Comparison of ENCODE assay signal across 1 cellular context in genomic region chr2:226403360-226403759, GRCh38.
TF ChIP-seq lines count a peak whose summit lies in the region.

No MANE protein-coding gene starts in this region.

TF ChIP-seq in A549, 52 proteins besides CTCF, POLR2A, EP300 and RAD21 (continued from another document):
- TF ChIP-seq ATOH8 (CRISPR knock-in tag; IDR thresholded peaks at IDR 0.05; ENCODE audit: low read depth) (no peak), POLR2AphosphoS2 (conservative IDR thresholded peaks at IDR 0.05; ENCODE audit: low read length) (no peak), REST (IDR thresholded peaks at IDR 0.05) (no peak), MAFK (IDR thresholded peaks at IDR 0.05; ENCODE audit: partially characterized antibody) (peak; percentile 47), USF2 (IDR thresholded peaks at IDR 0.05) (no peak), ESRRA (IDR thresholded peaks at IDR 0.05; ENCODE audit: borderline replicate concordance, low read length) (no peak), HDAC2 (IDR thresholded peaks at IDR 0.05) (no peak), EHF (CRISPR knock-in tag; IDR thresholded peaks at IDR 0.05) (no peak), HES2 (IDR thresholded peaks at IDR 0.05) (peak; percentile 89), TP53 (CRISPR knock-in tag; IDR thresholded peaks at IDR 0.05) (no peak), FOSL2 (IDR thresholded peaks at IDR 0.05) (peak; percentile 76), FOSL2 (CRISPR knock-in tag; IDR thresholded peaks at IDR 0.05) (peak; percentile 92), EHMT2 (IDR thresholded peaks at IDR 0.05; ENCODE audit: low read depth) (no peak), NR3C1 (IDR thresholded peaks at IDR 0.05) (no peak), ZFP36 (IDR thresholded peaks at IDR 0.05; ENCODE audit: borderline replicate concordance, partially characterized antibody) (no peak), HOXA7 (CRISPR knock-in tag; IDR thresholded peaks at IDR 0.05) (no peak), GATA3 (IDR thresholded peaks at IDR 0.05; ENCODE audit: borderline replicate concordance) (peak; percentile 100), ELK1 (IDR thresholded peaks at IDR 0.05; ENCODE audit: low read depth, low read length) (no peak), BCL3 (IDR thresholded peaks at IDR 0.05) (peak; percentile 98), CEBPB (IDR thresholded peaks at IDR 0.05) (peak; percentile 94 to 96), KDM1A (IDR thresholded peaks at IDR 0.05; ENCODE audit: low read depth) (no peak), RARB (CRISPR knock-in tag; IDR thresholded peaks at IDR 0.05) (peak; percentile 90), CBX8 (IDR thresholded peaks at IDR 0.05) (no peak), RCOR1 (IDR thresholded peaks at IDR 0.05; ENCODE audit: low read depth, low read length) (no peak), FOSB (CRISPR knock-in tag; IDR thresholded peaks at IDR 0.05) (no peak), ZSCAN20 (CRISPR knock-in tag; IDR thresholded peaks at IDR 0.05) (no peak), HOXB5 (CRISPR knock-in tag; IDR thresholded peaks at IDR 0.05) (peak; percentile 97), ZC3H11A (IDR thresholded peaks at IDR 0.05) (no peak), HEYL (CRISPR knock-in tag; IDR thresholded peaks at IDR 0.05) (no peak), MYC (IDR thresholded peaks at IDR 0.05; ENCODE audit: borderline replicate concordance, low read length) (no peak), CHD2 (IDR thresholded peaks at IDR 0.05; ENCODE audit: low read length, partially characterized antibody) (no peak), FOXS1 (CRISPR knock-in tag; IDR thresholded peaks at IDR 0.05) (no peak), BHLHE40 (IDR thresholded peaks at IDR 0.05; ENCODE audit: low read depth, low read length) (no peak), MAZ (IDR thresholded peaks at IDR 0.05; ENCODE audit: borderline replicate concordance, low read depth, low read length) (no peak), KDM5A (IDR thresholded peaks at IDR 0.05) (no peak), PBX3 (IDR thresholded peaks at IDR 0.05) (peak; percentile 59), RFX5 (IDR thresholded peaks at IDR 0.05) (no peak), CBX2 (IDR thresholded peaks at IDR 0.05; ENCODE audit: borderline replicate concordance, low read depth) (no peak), NFE2L2 (conservative IDR thresholded peaks at IDR 0.05; ENCODE audit: low read length) (no peak), JUN (IDR thresholded peaks at IDR 0.05) (peak; percentile 94 to 97), PHF8 (IDR thresholded peaks at IDR 0.05; ENCODE audit: borderline replicate concordance, low read depth) (no peak), HMGXB4 (CRISPR knock-in tag; IDR thresholded peaks at IDR 0.05; ENCODE audit: borderline replicate concordance) (no peak), RNF2 (IDR thresholded peaks at IDR 0.05; ENCODE audit: borderline replicate concordance, low read depth) (no peak), CHD4 (IDR thresholded peaks at IDR 0.05; ENCODE audit: borderline replicate concordance) (no peak), MAX (IDR thresholded peaks at IDR 0.05) (peak; percentile 54; the same call in 1 of the 2 replicates), NPAS2 (CRISPR knock-in tag; IDR thresholded peaks at IDR 0.05; ENCODE audit: borderline replicate concordance) (no peak), SREBF2 (IDR thresholded peaks at IDR 0.05) (no peak), SMC3 (IDR thresholded peaks at IDR 0.05) (peak; percentile 80)
TF ChIP-seq in A549: peak in this region for 14.
